In the genomic region with DNA sequence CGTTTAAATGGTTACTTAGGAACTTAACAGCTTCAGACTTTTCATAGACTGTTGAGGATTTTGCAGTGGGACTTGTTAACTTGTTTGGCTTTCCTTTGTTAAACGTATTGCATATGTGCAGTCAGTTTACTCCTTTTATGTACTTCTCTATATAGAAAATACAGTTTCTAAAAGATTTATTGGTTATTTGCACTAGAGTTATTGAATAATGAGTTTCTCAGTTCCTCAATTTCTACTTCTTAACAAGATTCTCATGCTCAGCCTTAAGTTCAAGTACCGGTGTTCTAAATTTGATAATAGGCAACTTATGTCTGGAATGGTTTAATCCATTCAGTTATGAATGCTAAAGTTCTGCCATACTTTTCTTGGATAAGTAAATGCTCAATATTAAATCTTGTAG, we compare ENCODE assay signal across 8 cellular contexts. TPM values are rescaled to one million over a fixed set of nuclear protein-coding genes. Genes with fewer than 3 reads are reported as not detected.
DNase-seq lines count a peak whose midpoint lies in the region; ATAC-seq lines count a peak whose summit lies in the region.

No MANE protein-coding gene starts in this region.

- peaks cover 35 to 64% (median 48%) of the 10 kb centered on the region in 4 donors for H3K4me1 Mint-ChIP-seq in CD4-positive, alpha-beta memory T cell

- peak overlapping the region; percentile 96 to 99 (median 98) for H3K4me3 Mint-ChIP-seq in CD4-positive, alpha-beta memory T cell

- peaks cover 45% of the 10 kb centered on the region for H3K4me1 ChIP-seq in CD4-positive, alpha-beta memory T cell (ENCODE audit: insufficient read depth, low read length)
- H3K4me1 ChIP-seq in ectodermal cell (ENCODE audit: control insufficient read depth, insufficient read depth, low read length) (peaks cover 4% of the 10 kb centered on the region), neuron (ENCODE audit: insufficient read depth, low read length) (peaks cover 15% of the 10 kb centered on the region)

- no peaks in the 10 kb centered on the region for H3K27me3 Mint-ChIP-seq in CD4-positive, alpha-beta memory T cell

- POLR2A ChIA-PET in CD4-positive, alpha-beta memory T cell (lab: Charles Lee; ENCODE audit: partially characterized antibody) = interaction anchor here (1.1 to 4.3 kb wide), 11 partner anchors 8 to 182 kb away, joined by 3 to 91 read pairs (median 7); a partner anchor contains a TSS

- H3K27ac ChIP-seq in CD4-positive, alpha-beta memory T cell (ENCODE audit: low read depth, low read length) = peak overlapping the region; percentile 96
- H3K27ac ChIP-seq in ectodermal cell (ENCODE audit: insufficient read depth, low read depth, low read length, poor library complexity, severe bottlenecking) = no peak overlapping the region

- 0 to 18% methylated on average over 1 to 2 of the region's 3 CpGs for WGBS in ectodermal cell, 2 experiments

- peak overlapping the region in 6 of 7 donors; percentile 98 to 99 (median 98) for H3K27ac Mint-ChIP-seq in CD4-positive, alpha-beta memory T cell

- no peaks in the 10 kb centered on the region for H3K27me3 ChIP-seq in CD4-positive, alpha-beta memory T cell (ENCODE audit: insufficient read depth, low read length)
- no peaks in the 10 kb centered on the region for H3K27me3 ChIP-seq in ectodermal cell (ENCODE audit: control insufficient read depth, insufficient read depth, low read length, poor library complexity, severe bottlenecking)
- H3K27me3 ChIP-seq in neuron (ENCODE audit: insufficient read depth, low read length) = no peaks in the 10 kb centered on the region

- no peaks in the 10 kb centered on the region for H3K9me3 ChIP-seq in CD4-positive, alpha-beta memory T cell (ENCODE audit: control insufficient read depth in 1 of 2, low read length in 2 of 2)
- H3K9me3 ChIP-seq in ectodermal cell (ENCODE audit: control insufficient read depth, low read length) (no peaks in the 10 kb centered on the region), neuron (ENCODE audit: low read length) (no peaks in the 10 kb centered on the region)

- intact Hi-C loops in CD4-positive, alpha-beta memory T cell (cut with micrococcal nuclease) = no loop called here
- intact Hi-C loops in posterior cingulate gyrus (cut with DNase I) = loop anchor here (5.0 kb wide), 1 partner anchor 182 kb away; a partner anchor contains a TSS

- no peak for ATAC-seq in GM21717 (IDR thresholded peaks at IDR 0.05; ENCODE audit: unreplicated experiment)

- peaks cover 0 to 3% (median 0%) of the 10 kb centered on the region in 8 donors for H3K9me3 Mint-ChIP-seq in CD4-positive, alpha-beta memory T cell

- peak overlapping the region; percentile 98 to 100 for H3K4me3 ChIP-seq in CD4-positive, alpha-beta memory T cell (ENCODE audit: low read length in 2 of 2)
- H3K4me3 ChIP-seq in ectodermal cell (ENCODE audit: insufficient read depth, low read depth, low read length) (peak overlapping the region; percentile 97), neuron (ENCODE audit: low read length) (peak overlapping the region; percentile 81)

- peaks cover 5 to 37% of the 10 kb centered on the region in 2 donors for H3K36me3 Mint-ChIP-seq in CD4-positive, alpha-beta memory T cell

- H2AFZ ChIP-seq in neuron (ENCODE audit: low read depth, low read length) = no peak overlapping the region

- no peaks in the 10 kb centered on the region for H3K36me3 ChIP-seq in CD4-positive, alpha-beta memory T cell (ENCODE audit: insufficient read depth, low read length)
- H3K36me3 ChIP-seq in ectodermal cell (ENCODE audit: control insufficient read depth, insufficient read depth, low read length) = peaks cover 4% of the 10 kb centered on the region
- H3K36me3 ChIP-seq in neuron (ENCODE audit: insufficient read depth, low read length) = peaks cover 11% of the 10 kb centered on the region

- DNase-seq in CD4-positive, alpha-beta memory T cell = no peak
- DNase-seq in MV-4-11 (lab: John Stamatoyannopoulos, UW) (peak; percentile 54), GM19240 (ENCODE audit: insufficient read length, low spot score) (no peak), posterior cingulate gyrus (no peak), GF-D8 (lab: John Stamatoyannopoulos, UW) (no peak)

- CTCF ChIA-PET in CD4-positive, alpha-beta memory T cell (lab: Charles Lee; ENCODE audit: partially characterized antibody) = no interaction called here

RNA-seq across cellular contexts. Expression of a gene that starts 0.9 kb away (rescaled TPM):
- total RNA-seq in CD4-positive, alpha-beta memory T cell = 100 to 1,000 TPM; 133 to 138 TPM
- 100 to 1,000 TPM; 167 to 180 TPM for polyA plus RNA-seq in CD4-positive, alpha-beta memory T cell
- polyA plus RNA-seq in ectodermal cell (2013, experiment 1 of 4) = 188 TPM
- 183 TPM for polyA plus RNA-seq in ectodermal cell (2013, experiment 2 of 4)
- polyA plus RNA-seq in ectodermal cell (2013, experiment 3 of 4) = 151 TPM
- polyA plus RNA-seq in ectodermal cell (2013, experiment 4 of 4) = 155 TPM

RNA-seq across cellular contexts. Expression of a gene that starts 45.6 kb away (rescaled TPM):
- 10 to 100 TPM; 53.7 to 54.9 TPM for total RNA-seq in CD4-positive, alpha-beta memory T cell
- 10 to 100 TPM; 85.5 to 87.8 TPM for polyA plus RNA-seq in CD4-positive, alpha-beta memory T cell
- polyA plus RNA-seq in ectodermal cell (2013, experiment 1 of 4) = 70.0 TPM
- polyA plus RNA-seq in ectodermal cell (2013, experiment 2 of 4) = 67.2 TPM
- polyA plus RNA-seq in ectodermal cell (2013, experiment 3 of 4) = 71.9 TPM
- 68.0 TPM for polyA plus RNA-seq in ectodermal cell (2013, experiment 4 of 4)

RNA-seq across cellular contexts. Expression of a gene that starts 52.8 kb away (rescaled TPM):
- 10 to 100 TPM; 80.0 to 84.1 TPM for total RNA-seq in CD4-positive, alpha-beta memory T cell
- 10 to 100 TPM; 12.8 to 37.5 TPM for polyA plus RNA-seq in CD4-positive, alpha-beta memory T cell
- 15.3 TPM for polyA plus RNA-seq in ectodermal cell (2013, experiment 1 of 4)
- polyA plus RNA-seq in ectodermal cell (2013, experiment 2 of 4) = 16.7 TPM
- 16.8 TPM for polyA plus RNA-seq in ectodermal cell (2013, experiment 3 of 4)
- 16.3 TPM for polyA plus RNA-seq in ectodermal cell (2013, experiment 4 of 4)
